Comparison of ENCODE assay signal across 23 cellular contexts in the genomic region with DNA sequence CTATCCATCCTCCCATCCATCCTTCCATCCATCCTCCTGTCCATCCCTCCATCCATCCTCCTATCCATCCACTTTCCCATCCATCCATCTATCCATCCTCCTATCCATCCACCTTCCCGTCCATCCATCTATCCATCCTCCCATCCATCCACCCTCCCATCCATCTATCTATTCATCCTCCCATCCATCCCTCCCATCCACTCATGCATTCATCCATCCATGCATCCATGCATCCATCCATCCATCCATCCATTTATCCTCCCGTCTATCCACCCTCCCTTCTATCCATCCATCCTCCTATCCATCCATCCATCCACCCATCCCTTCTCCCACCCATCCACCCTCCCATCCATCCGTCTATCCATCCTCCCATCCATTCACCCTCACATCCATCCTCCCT. TPM values are rescaled to one million over a fixed set of nuclear protein-coding genes. Genes with fewer than 3 reads are reported as not detected.
"Had no signal": no experiment of that assay in that cellular context is flagged by ENCODE, and none has a peak within 500 bp of the region (broad histone marks: within the 10 kb centered on the region; RNA-seq: fewer than 3 reads in every experiment).

No MANE protein-coding gene starts in this region.

- H3K9me3 ChIP-seq: colonic mucosa, esophagus muscularis mucosa, gastroesophageal sphincter, heart right ventricle, left lung, lower lobe of right lung, mucosa of descending colon had no signal

- H3K4me3 ChIP-seq: colonic mucosa, esophagus muscularis mucosa, gastroesophageal sphincter, heart right ventricle, left lung, lower lobe of right lung, mucosa of descending colon had no signal

- ATAC-seq: foreskin keratinocyte, gastroesophageal sphincter, heart right ventricle, left cardiac atrium, left lung, left ventricle myocardium superior, lower lobe of right lung, mucosa of descending colon had no signal

- H3K27ac Mint-ChIP-seq: dendritic cell treated with granulocyte-macrophage colony-stimulating factor and Interleukin-4, amounts not matched to agents 40 ng/mL and 50 ng/mL, for 4 days; mesothelial cell of epicardium had no signal

- H3K4me3 Mint-ChIP-seq: dendritic cell treated with granulocyte-macrophage colony-stimulating factor and Interleukin-4, amounts not matched to agents 40 ng/mL and 50 ng/mL, for 4 days; mesothelial cell of epicardium; naive B cell had no signal

- FAIRE-seq: endothelial cell of umbilical vein, frontal cortex, islet of Langerhans, keratinocyte had no signal

- H3K36me3 ChIP-seq: colonic mucosa, esophagus muscularis mucosa, gastroesophageal sphincter, heart right ventricle, left lung, lower lobe of right lung had no signal

- H3K27me3 ChIP-seq: colonic mucosa had no signal

- H3K36me3 Mint-ChIP-seq: mesothelial cell of epicardium, naive B cell had no signal

- H3K9me3 Mint-ChIP-seq: mesothelial cell of epicardium had no signal

- H3K4me1 ChIP-seq: colonic mucosa, foreskin keratinocyte, gastroesophageal sphincter, left lung, lower lobe of right lung had no signal

- DNase-seq: colonic mucosa; cortex of kidney; effector CD4-positive, alpha-beta T cell; effector memory CD4-positive, alpha-beta T cell; foreskin keratinocyte; head of caudate nucleus; heart right ventricle; hippocampal formation; left cardiac atrium; left lung; left ventricle myocardium superior; lower lobe of right lung; mesenchymal stem cell; mucosa of descending colon; naive B cell had no signal

- H3K27ac ChIP-seq: colonic mucosa, esophagus muscularis mucosa, foreskin keratinocyte, gastroesophageal sphincter, heart right ventricle, left lung, lower lobe of right lung had no signal

RNA-seq across cellular contexts. Expression of a gene that starts 39.0 kb away (rescaled TPM):
- total RNA-seq: endothelial cell of umbilical vein, frontal cortex had no signal
